In the genomic region with DNA sequence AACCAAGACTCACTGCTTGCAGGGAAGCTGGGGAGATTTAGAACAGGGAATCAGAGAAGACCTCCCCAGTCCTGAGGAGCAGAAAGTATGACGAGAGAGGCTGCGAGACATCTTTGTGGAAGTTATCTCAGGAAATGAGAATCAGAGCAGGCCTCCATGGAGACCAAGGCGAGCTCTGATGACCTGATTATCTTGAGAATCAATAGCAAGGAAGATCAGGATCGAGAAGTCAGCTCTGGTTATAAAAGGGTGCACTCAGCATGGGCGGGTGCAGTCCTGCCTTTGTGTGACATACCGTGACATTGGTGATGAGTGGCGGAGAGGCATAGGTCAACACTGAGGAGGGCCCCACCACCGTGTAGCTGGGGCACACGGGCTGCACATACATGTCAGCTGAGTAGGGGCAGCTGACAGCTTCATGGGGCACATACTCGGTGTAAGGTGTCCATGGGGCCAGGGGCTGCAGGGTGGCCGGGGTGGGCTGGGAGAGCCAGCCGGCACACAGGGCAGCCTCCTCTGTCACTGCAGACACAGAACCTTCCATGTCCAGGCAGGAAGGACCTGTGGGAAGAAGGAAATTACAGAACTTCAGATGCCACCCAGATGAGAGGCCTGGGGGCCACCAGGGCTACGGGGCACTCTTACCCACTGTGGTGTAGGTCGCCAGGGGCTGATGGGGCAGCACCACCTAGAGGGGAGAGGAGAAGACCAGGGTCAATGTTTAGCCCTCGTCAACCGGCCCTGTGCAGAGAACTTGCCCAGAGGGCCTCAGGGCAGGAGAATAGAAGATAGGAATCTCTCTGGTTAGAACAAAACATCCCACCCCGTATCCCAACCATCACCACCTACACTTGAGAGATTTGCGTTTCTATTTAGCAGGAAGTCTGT, we compare ENCODE assay signal across 29 cellular contexts. TPM values are rescaled to one million over a fixed set of nuclear protein-coding genes. Genes with fewer than 3 reads are reported as not detected.
DNase-seq lines count a peak whose midpoint lies in the region; ATAC-seq, FAIRE-seq and TF ChIP-seq lines count a peak whose summit lies in the region.
"Had no signal": no experiment of that assay in that cellular context is flagged by ENCODE, and none has a peak within 500 bp of the region (broad histone marks: within the 10 kb centered on the region; RNA-seq: fewer than 3 reads in every experiment).

No MANE protein-coding gene starts in this region.

- no peak overlapping the region for H3K27ac ChIP-seq in A549
- H3K27ac ChIP-seq in OCI-LY1 (ENCODE audit: low read depth, low read length, poor library complexity, severe bottlenecking): peak overlapping the region; percentile 90
- H3K27ac ChIP-seq in neural progenitor cell: no peak overlapping the region
- H3K27ac ChIP-seq: epithelial cell of prostate, HL-60, ovary, right atrium auricular region had no signal

- H3K4me3 Mint-ChIP-seq in neural progenitor cell: no peak overlapping the region
- H3K4me3 Mint-ChIP-seq: activated T-cell treated with anti-CD3 and anti-CD28 coated beads, Interleukin-2, amount 50 U/mL, for 72 hours; CD8-positive, alpha-beta T cell; central memory CD8-positive, alpha-beta T cell; naive thymus-derived CD8-positive, alpha-beta T cell had no signal

- H3K4me3 ChIP-seq in A549: no peak overlapping the region
- H3K4me3 ChIP-seq in OCI-LY1 (ENCODE audit: low read depth, low read length, poor library complexity, severe bottlenecking): no peak overlapping the region
- no peak overlapping the region for H3K4me3 ChIP-seq in neural progenitor cell
- H3K4me3 ChIP-seq: ovary, right atrium auricular region had no signal

- H4K20me1 ChIP-seq in OCI-LY1 (ENCODE audit: insufficient read depth, low read length) (no peaks in the 10 kb centered on the region), neural progenitor cell (ENCODE audit: low read depth) (no peaks in the 10 kb centered on the region)

- POLR2A ChIA-PET in A549 (lab: Yijun Ruan, JAX): no interaction called here

- H3K9me3 ChIP-seq in A549 (no peaks in the 10 kb centered on the region), OCI-LY1 (ENCODE audit: low read length) (no peaks in the 10 kb centered on the region), neural progenitor cell (ENCODE audit: low read depth) (no peaks in the 10 kb centered on the region)
- H3K9me3 ChIP-seq: ovary, right atrium auricular region had no signal

- peaks cover 3% of the 10 kb centered on the region for H3K27me3 Mint-ChIP-seq in neural progenitor cell (ENCODE audit: insufficient read depth, low read depth)
- H3K27me3 Mint-ChIP-seq: central memory CD8-positive, alpha-beta T cell; naive thymus-derived CD8-positive, alpha-beta T cell had no signal

- ATAC-seq in A549: peak; percentile 32 to 72; a peak in 3 of 6 replicates
- ATAC-seq: activated CD4-positive, CD25-positive, alpha-beta regulatory T cell treated with anti-CD3 and anti-CD28 coated beads, Interleukin-2, amount 50 U/mL, for 24 hours; activated T-cell treated with anti-CD3 and anti-CD28 coated beads, Interleukin-2, amount 50 U/mL, for 72 hours; CD8-positive, alpha-beta T cell; naive thymus-derived CD8-positive, alpha-beta T cell had no signal

- no peaks in the 10 kb centered on the region for H3K4me1 ChIP-seq in A549
- H3K4me1 ChIP-seq in OCI-LY1 (ENCODE audit: insufficient read depth, low read length, severe bottlenecking): peaks cover 83% of the 10 kb centered on the region
- no peaks in the 10 kb centered on the region for H3K4me1 ChIP-seq in neural progenitor cell
- H3K4me1 ChIP-seq: right atrium auricular region had no signal

- TF ChIP-seq CTCF in A549 (IDR thresholded peaks at IDR 0.05): no peak
- TF ChIP-seq CTCF in OCI-LY1 (IDR thresholded peaks at IDR 0.05; ENCODE audit: low read length): peak; percentile 70; the same call in 1 of the 2 replicates
- TF ChIP-seq CTCF in neural progenitor cell (IDR thresholded peaks at IDR 0.05): no peak

- FAIRE-seq in A549 (lab: Jason Lieb, UNC) (no peak), GM12892 (lab: Jason Lieb, UNC) (peak; percentile 27)
- FAIRE-seq: astrocyte, GM18507, keratinocyte, RCC 7860 had no signal

- 78% methylated on average over 11 of the region's 18 CpGs for WGBS in A549 (ENCODE audit: missing lambda C conversion rate)

- CTCF ChIA-PET in A549 (lab: Yijun Ruan, JAX): interaction anchor here (0.9 kb wide), 1 partner anchor 75 kb away, joined by 3 read pairs; no protein-coding TSS in a partner anchor

- H3K36me3 Mint-ChIP-seq in neural progenitor cell: no peaks in the 10 kb centered on the region
- H3K36me3 Mint-ChIP-seq: CD8-positive, alpha-beta T cell; naive thymus-derived CD8-positive, alpha-beta T cell had no signal

- H3K9me2 ChIP-seq in OCI-LY1 (ENCODE audit: low read depth, low read length): no peaks in the 10 kb centered on the region

- no peak overlapping the region; the same call in 1 of the 2 replicates for H3K9ac ChIP-seq in OCI-LY1 (ENCODE audit: low read length)
- no peak overlapping the region for H3K9ac ChIP-seq in neural progenitor cell

- H3K9me3 Mint-ChIP-seq in neural progenitor cell: no peaks in the 10 kb centered on the region
- H3K9me3 Mint-ChIP-seq: activated T-cell treated with anti-CD3 and anti-CD28 coated beads, Interleukin-2, amount 50 U/mL, for 72 hours; CD8-positive, alpha-beta T cell; central memory CD8-positive, alpha-beta T cell; naive thymus-derived CD8-positive, alpha-beta T cell had no signal

- H3K4me2 ChIP-seq in A549: no peak overlapping the region
- H3K4me2 ChIP-seq in OCI-LY1 (ENCODE audit: low read length): peak overlapping the region; percentile 69; the same call in 1 of the 2 replicates
- H3K4me2 ChIP-seq in neural progenitor cell: no peak overlapping the region

- peaks cover 9% of the 10 kb centered on the region for H3K4me1 Mint-ChIP-seq in neural progenitor cell
- H3K4me1 Mint-ChIP-seq: central memory CD8-positive, alpha-beta T cell had no signal

- 0 out of 2 replicates have a peak, but pooled peaks cover 4% of the 10 kb centered on the region for H3F3A ChIP-seq in OCI-LY1 (ENCODE audit: insufficient read depth, low read length)
- H3F3A ChIP-seq in neural progenitor cell (ENCODE audit: low read depth): no peaks in the 10 kb centered on the region

- no peak overlapping the region for H2AFZ ChIP-seq in OCI-LY1 (ENCODE audit: low read length)
- no peak overlapping the region for H2AFZ ChIP-seq in neural progenitor cell (replicated peaks)

- peak in 1 of 2 experiments; percentile 16; a peak in 1 of 5 replicates for TF ChIP-seq RAD21 in A549 (conservative IDR thresholded peaks at IDR 0.05 in 1 of 2, IDR thresholded peaks at IDR 0.05 in 1 of 2)

- DNase-seq in A549 (ENCODE audit: low read depth in 1 of 2, low spot score in 1 of 2) (no peak), GM12892 (ENCODE audit: insufficient read length) (no peak), left kidney (ENCODE audit: low read depth, low spot score) (peak; percentile 13), AG20443 (ENCODE audit: low spot score) (no peak), neural progenitor cell (ENCODE audit: low spot score) (no peak), GF-D8 (lab: John Stamatoyannopoulos, UW) (no peak)
- no peak for DNase-seq in stimulated activated CD4-positive, alpha-beta T cell treated with anti-CD3 and anti-CD28 coated beads, Interleukin-2, amount 100 ng/mL, for 24 hours
- DNase-seq: activated CD8-positive, alpha-beta memory T cell treated with anti-CD3 and anti-CD28 coated beads for 24 hours; activated naive CD4-positive, alpha-beta T cell treated with anti-CD3 and anti-CD28 coated beads, Interleukin-2, amount 50 U/mL, for 16 hours; activated T-cell treated with anti-CD3 and anti-CD28 coated beads, Interleukin-2, amount 50 U/mL, for 72 hours; CD8-positive, alpha-beta T cell; DMS79 treated with DMSO at 0.1 percent for 48 hours; foreskin melanocyte; hippocampal formation; MV-4-11; naive thymus-derived CD8-positive, alpha-beta T cell; NCI-H1694; ovary; T-helper 9 cell had no signal

- no peak for TF ChIP-seq EP300 in A549 (IDR thresholded peaks at IDR 0.05)

- TF ChIP-seq POLR2A in A549 (IDR thresholded peaks at IDR 0.05; ENCODE audit: low read length): no peak
- TF ChIP-seq POLR2A in GM12892 (IDR thresholded peaks at IDR 0.05; ENCODE audit: low read depth, low read length): 0 out of 2 replicates have a peak, but pooled peaks have one; percentile 8

- H3K79me2 ChIP-seq in OCI-LY1 (ENCODE audit: insufficient read depth, low read length): peaks cover 14% of the 10 kb centered on the region
- no peaks in the 10 kb centered on the region for H3K79me2 ChIP-seq in neural progenitor cell (ENCODE audit: low read depth)

- peaks cover 100% of the 10 kb centered on the region for H3K36me3 ChIP-seq in OCI-LY1 (ENCODE audit: insufficient read depth, low read length)
- no peaks in the 10 kb centered on the region for H3K36me3 ChIP-seq in neural progenitor cell
- H3K36me3 ChIP-seq: ovary, right atrium auricular region had no signal

- H3K27me3 ChIP-seq in OCI-LY1 (ENCODE audit: insufficient read depth, low read length) (no peaks in the 10 kb centered on the region), neural progenitor cell (no peaks in the 10 kb centered on the region)
- H3K27me3 ChIP-seq: ovary, right atrium auricular region had no signal

- H3K27ac Mint-ChIP-seq in neural progenitor cell: no peak overlapping the region
- H3K27ac Mint-ChIP-seq: activated T-cell treated with anti-CD3 and anti-CD28 coated beads, Interleukin-2, amount 50 U/mL, for 72 hours; CD8-positive, alpha-beta T cell; naive thymus-derived CD8-positive, alpha-beta T cell had no signal

RNA-seq across cellular contexts. Expression of gene POU2AF1, which starts 21.7 kb away (rescaled TPM):
- polyA plus RNA-seq in A549 (2011; rRNA removed) (not detected in 2 replicates), A549 (2017; fragmentation: RNase III; extraction: RNeasy Plus Mini Kit Qiagen cat#74134 plus additional on column Dnase treatment) (not detected in 3 replicates)
- not detected in 2 replicates for polyA plus RNA-seq in A549 (2012; cell fraction: cytosol; rRNA removed)
- polyA plus RNA-seq in A549 (2012; cell fraction: nucleus; rRNA removed): 0.13 TPM in 1 of 2 replicates, not detected in the other
- not detected in 2 replicates for polyA minus RNA-seq in A549 (2011; rRNA and poly(A)+ RNA removed)
- 151 TPM for polyA plus RNA-seq in GM12892 (2012; ENCODE audit: missing spikeins)
- not detected in 2 replicates for total RNA-seq in neural progenitor cell (ENCODE audit: low replicate concordance)
- total RNA-seq: astrocyte had no signal
- polyA plus RNA-seq: keratinocyte had no signal

RNA-seq across cellular contexts. Expression of gene POU2AF3, which starts 59.0 kb away (rescaled TPM):
- polyA plus RNA-seq in A549 (2011; rRNA removed) (2.9 and 4.2 TPM in 2 replicates), A549 (2017; fragmentation: RNase III; extraction: RNeasy Plus Mini Kit Qiagen cat#74134 plus additional on column Dnase treatment) (0.63 to 0.87 TPM (median 0.63 TPM) in 3 replicates)
- polyA plus RNA-seq in A549 (2012; cell fraction: cytosol; rRNA removed): 0.77 and 1.0 TPM in 2 replicates
- 3.4 and 3.5 TPM in 2 replicates for polyA plus RNA-seq in A549 (2012; cell fraction: nucleus; rRNA removed)
- 1.1 and 1.4 TPM in 2 replicates for polyA minus RNA-seq in A549 (2011; rRNA and poly(A)+ RNA removed)
- 0.93 TPM for polyA plus RNA-seq in GM12892 (2012; ENCODE audit: missing spikeins)
- 0.59 and 2.1 TPM in 2 replicates for total RNA-seq in neural progenitor cell (ENCODE audit: low replicate concordance)
- total RNA-seq: CD8-positive, alpha-beta T cell; naive thymus-derived CD8-positive, alpha-beta T cell had no signal
- polyA plus RNA-seq: keratinocyte; naive thymus-derived CD8-positive, alpha-beta T cell had no signal
